Comparison of ENCODE assay signal across 27 cellular contexts in genomic region chr22:36295247-36295646, GRCh38. TPM values are rescaled to one million over a fixed set of nuclear protein-coding genes. Genes with fewer than 3 reads are reported as not detected.
DNase-seq lines count a peak whose midpoint lies in the region; ATAC-seq and TF ChIP-seq lines count a peak whose summit lies in the region.
"Had no signal": no experiment of that assay in that cellular context is flagged by ENCODE, and none has a peak within 500 bp of the region (broad histone marks: within the 10 kb centered on the region; RNA-seq: fewer than 3 reads in every experiment).

No MANE protein-coding gene starts in this region.

- H3K4me1 Mint-ChIP-seq in activated T-cell treated with anti-CD3 and anti-CD28 coated beads, Interleukin-2, amount 50 U/mL, for 24 hours (ENCODE audit: low read depth) = peaks cover 30% of the 10 kb centered on the region
- H3K4me1 Mint-ChIP-seq in endothelial cell (ENCODE audit: unreplicated experiment) = peaks cover 2% of the 10 kb centered on the region

- no peak overlapping the region for H3K4me3 Mint-ChIP-seq in activated T-cell treated with anti-CD3 and anti-CD28 coated beads, Interleukin-2, amount 50 U/mL, for 24 hours
- H3K4me3 Mint-ChIP-seq in endothelial cell (ENCODE audit: unreplicated experiment) = peak overlapping the region; percentile 78
- H3K4me3 Mint-ChIP-seq: stimulated activated naive CD8-positive, alpha-beta T cell treated with anti-CD3 and anti-CD28 coated beads, Interleukin-15, Interleukin-2, amounts not matched to agents 100 ng/mL and 50 ng/mL, for 24 hours had no signal

- ATAC-seq in GM19455 (IDR thresholded peaks at IDR 0.05; ENCODE audit: unreplicated experiment) (no peak), HG03571 (IDR thresholded peaks at IDR 0.05; ENCODE audit: unreplicated experiment) (no peak)
- ATAC-seq: sciatic nerve had no signal

- 0 out of 2 replicates have a peak overlapping the region, but pooled peaks have one; percentile 6 for H3K27ac ChIP-seq in RWPE1
- H3K27ac ChIP-seq in osteoblast (ENCODE audit: low read depth, low read length) = no peak overlapping the region
- H3K27ac ChIP-seq: epithelial cell of prostate, HL-60, thyroid gland had no signal

- H2AFZ ChIP-seq in osteoblast (ENCODE audit: low read length) = no peak overlapping the region

- DNase-seq in activated T-cell treated with anti-CD3 and anti-CD28 coated beads, Interleukin-2, amount 50 U/mL, for 24 hours = no peak
- no peak for DNase-seq in activated T-cell treated with anti-CD3 and anti-CD28 coated beads, Interleukin-2, amount 50 U/mL, for 48 hours
- DNase-seq in RWPE1 (ENCODE audit: low spot score) (no peak), endothelial cell (ENCODE audit: low spot score) (no peak), osteoblast (ENCODE audit: insufficient read length, low spot score, missing footprints) (peak; percentile 3), superior temporal gyrus (ENCODE audit: extremely low spot score) (no peak)
- DNase-seq: AML-193; DMS 273 treated with DMSO at 0.1 percent for 48 hours; head of caudate nucleus; Kasumi-1; kidney glomerular epithelial cell; NCI-H146; NCI-H2107; NCI-H446; NCI-H82; RPMI8226; SK-N-SH; stimulated activated CD4-positive, alpha-beta T cell treated with anti-CD3 and anti-CD28 coated beads, Interleukin-15, amount 100 ng/mL, for 24 hours; thyroid gland had no signal

- no peaks in the 10 kb centered on the region for H3K9me3 ChIP-seq in osteoblast (ENCODE audit: low read depth, low read length)
- H3K9me3 ChIP-seq: SK-N-SH, thyroid gland had no signal

- H4K20me1 ChIP-seq in osteoblast (ENCODE audit: insufficient read depth, low read length) = peaks cover 74% of the 10 kb centered on the region

- no peak overlapping the region for H3K4me3 ChIP-seq in osteoblast (ENCODE audit: insufficient read depth, low read length)
- H3K4me3 ChIP-seq: thyroid gland had no signal

- H3K27me3 ChIP-seq in osteoblast (ENCODE audit: insufficient read depth, low read length) = no peaks in the 10 kb centered on the region
- H3K27me3 ChIP-seq: thyroid gland had no signal

- H3K27me3 Mint-ChIP-seq in activated T-cell treated with anti-CD3 and anti-CD28 coated beads, Interleukin-2, amount 50 U/mL, for 24 hours = no peaks in the 10 kb centered on the region
- H3K27me3 Mint-ChIP-seq in endothelial cell (ENCODE audit: unreplicated experiment) = peaks cover 17% of the 10 kb centered on the region
- H3K27me3 Mint-ChIP-seq: progenitor cell of endocrine pancreas; stimulated activated naive CD8-positive, alpha-beta T cell treated with anti-CD3 and anti-CD28 coated beads, Interleukin-15, Interleukin-2, amounts not matched to agents 100 ng/mL and 50 ng/mL, for 24 hours had no signal

- H3K79me2 ChIP-seq in osteoblast (ENCODE audit: insufficient read depth, low read length) = peaks cover 84% of the 10 kb centered on the region

- TF ChIP-seq CTCF in RWPE1 (conservative IDR thresholded peaks at IDR 0.05; ENCODE audit: low read depth) = no peak
- TF ChIP-seq CTCF in endothelial cell (IDR thresholded peaks at IDR 0.05; ENCODE audit: unreplicated experiment) = no peak
- TF ChIP-seq CTCF in osteoblast (IDR thresholded peaks at IDR 0.05; ENCODE audit: extremely low read depth, low read depth, low read length) = no peak

- peaks cover 97% of the 10 kb centered on the region for H3K36me3 Mint-ChIP-seq in activated T-cell treated with anti-CD3 and anti-CD28 coated beads, Interleukin-2, amount 50 U/mL, for 24 hours (ENCODE audit: low read depth)
- H3K36me3 Mint-ChIP-seq in endothelial cell (ENCODE audit: low read depth, unreplicated experiment) = peaks cover 54% of the 10 kb centered on the region

- POLR2A ChIA-PET in RWPE1 (lab: Yijun Ruan, JAX; ENCODE audit: low non-redundant PET) = no interaction called here

- CTCF ChIA-PET in RWPE1 (lab: Yijun Ruan, JAX) = no interaction called here

- H3K4me1 ChIP-seq in osteoblast (ENCODE audit: insufficient read depth, low read length) = no peaks in the 10 kb centered on the region
- H3K4me1 ChIP-seq: thyroid gland had no signal

- peaks cover 88% of the 10 kb centered on the region for H3K36me3 ChIP-seq in osteoblast (ENCODE audit: insufficient read depth, low read length)

- no peaks in the 10 kb centered on the region for H3K9me3 Mint-ChIP-seq in activated T-cell treated with anti-CD3 and anti-CD28 coated beads, Interleukin-2, amount 50 U/mL, for 24 hours
- no peaks in the 10 kb centered on the region for H3K9me3 Mint-ChIP-seq in endothelial cell (ENCODE audit: unreplicated experiment)
- H3K9me3 Mint-ChIP-seq: CD8-positive, alpha-beta memory T cell; stimulated activated naive CD8-positive, alpha-beta T cell treated with anti-CD3 and anti-CD28 coated beads, Interleukin-15, Interleukin-2, amounts not matched to agents 100 ng/mL and 50 ng/mL, for 24 hours had no signal

- peak overlapping the region; percentile 75 for H3K27ac Mint-ChIP-seq in activated T-cell treated with anti-CD3 and anti-CD28 coated beads, Interleukin-2, amount 50 U/mL, for 24 hours
- peak overlapping the region; percentile 59 for H3K27ac Mint-ChIP-seq in endothelial cell (ENCODE audit: unreplicated experiment)
- H3K27ac Mint-ChIP-seq: progenitor cell of endocrine pancreas; stimulated activated naive CD8-positive, alpha-beta T cell treated with anti-CD3 and anti-CD28 coated beads, Interleukin-15, Interleukin-2, amounts not matched to agents 100 ng/mL and 50 ng/mL, for 24 hours had no signal

- H3K4me2 ChIP-seq in osteoblast (ENCODE audit: insufficient read depth, low read length) = no peak overlapping the region
- H3K4me2 ChIP-seq: SK-N-SH had no signal

RNA-seq across cellular contexts. Expression of gene APOL1, which starts 42.3 kb away (rescaled TPM):
- total RNA-seq in endothelial cell (ENCODE audit: unreplicated experiment) (2.5 TPM), osteoblast (34.8 and 38.7 TPM in 2 replicates)

RNA-seq across cellular contexts. Expression of gene APOL2, which starts 55.9 kb away (rescaled TPM):
- total RNA-seq in endothelial cell (ENCODE audit: unreplicated experiment) = 55.3 TPM
- total RNA-seq in osteoblast = 50.7 and 56.1 TPM in 2 replicates

Comparison
In these comparisons a context has a peak if more than half of its experiments do, and no peak if none do; other contexts are left out.
1. RNA of gene APOL1, which starts 42.3 kb away (total RNA-seq): 34.8 to 38.7 TPM in osteoblast; 2.5 TPM in endothelial cell (single experiment); every median in the first group is over 10 times any median in the second.